Comparison of ENCODE assay signal across 12 cellular contexts in genomic region chr14:100296729-100297128, GRCh38. TPM values are rescaled to one million over a fixed set of nuclear protein-coding genes. Genes with fewer than 3 reads are reported as not detected.
DNase-seq lines count a peak whose midpoint lies in the region; ATAC-seq and TF ChIP-seq lines count a peak whose summit lies in the region.
"Not testable (repeated sequence)": the region's sequence is repeated elsewhere in the genome, so short reads cannot be mapped to it uniquely, and the experiment has no call there.
"Had no signal": no experiment of that assay in that cellular context is flagged by ENCODE, and none has a peak within 500 bp of the region (broad histone marks: within the 10 kb centered on the region; RNA-seq: fewer than 3 reads in every experiment).

No MANE protein-coding gene starts in this region.

- peaks cover 18% of the 10 kb centered on the region for H3K27me3 Mint-ChIP-seq in activated naive CD4-positive, alpha-beta T cell treated with anti-CD3 and anti-CD28 coated beads, Interleukin-2, amount 10 ng/mL, durations not matched to agents 7 days and 5 days

- not testable (repeated sequence) for H3K4me1 Mint-ChIP-seq in activated naive CD4-positive, alpha-beta T cell treated with anti-CD3 and anti-CD28 coated beads, Interleukin-2, amount 10 ng/mL, durations not matched to agents 7 days and 5 days

- not testable (repeated sequence) for ATAC-seq in right cardiac atrium, gastrocnemius medialis

- H3K27me3 ChIP-seq in HL-60 (ENCODE audit: insufficient read depth, poor library complexity, severe bottlenecking); colonic mucosa; right cardiac atrium (ENCODE audit: control insufficient read depth, insufficient read depth); muscle layer of colon (ENCODE audit: control insufficient read depth in 1 of 2, insufficient read depth in 2 of 2, low read length in 2 of 2); gastrocnemius medialis; suprapubic skin: not testable (repeated sequence)

- in situ Hi-C loops in gastrocnemius medialis (cut with MboI; ENCODE audit: low sequenced_read_pairs in 4 of 4), result not testable (repeated sequence)

- not testable (repeated sequence) for TF ChIP-seq EP300 in suprapubic skin (IDR thresholded peaks at IDR 0.05)

- H3K9ac ChIP-seq in colonic mucosa (ENCODE audit: low read depth in 2 of 2, low read length in 2 of 2), result not testable (repeated sequence)
- peak overlapping the region; percentile 50 for H3K9ac ChIP-seq in muscle layer of colon (ENCODE audit: low read length)

- H3K9me3 ChIP-seq in colonic mucosa; right cardiac atrium (ENCODE audit: control insufficient read depth, low read length); muscle layer of colon (ENCODE audit: low read length); gastrocnemius medialis; suprapubic skin: not testable (repeated sequence)

- not testable (repeated sequence) for H3K27ac Mint-ChIP-seq in activated naive CD4-positive, alpha-beta T cell treated with anti-CD3 and anti-CD28 coated beads, Interleukin-2, amount 10 ng/mL, durations not matched to agents 7 days and 5 days

- not testable (repeated sequence) for TF ChIP-seq POLR2A in gastrocnemius medialis (IDR thresholded peaks at IDR 0.05); suprapubic skin (IDR thresholded peaks at IDR 0.05)

- intact Hi-C loops in colonic mucosa (cut with DNase I); right cardiac atrium (cut with DNase I); gastrocnemius medialis (cut with DNase I; ENCODE audit: low total_unique reads): not testable (repeated sequence)

- TF ChIP-seq CTCF in HL-60 (IDR thresholded peaks at IDR 0.05; ENCODE audit: insufficient read depth, low read length); colonic mucosa (IDR thresholded peaks at IDR 0.05); gastrocnemius medialis (IDR thresholded peaks at IDR 0.05 in 4 of 5, conservative IDR thresholded peaks at IDR 0.05 in 1 of 5); suprapubic skin (IDR thresholded peaks at IDR 0.05): not testable (repeated sequence)

- CTCF ChIA-PET in activated naive CD4-positive, alpha-beta T cell treated with anti-CD3 and anti-CD28 coated beads, Interleukin-2, amount 10 ng/mL, durations not matched to agents 7 days and 5 days (lab: Charles Lee), result not testable (repeated sequence)

- not testable (repeated sequence) for DNase-seq in HL-60 (ENCODE audit: low read depth in 1 of 2, low spot score in 1 of 2); colonic mucosa
- DNase-seq in activated naive CD4-positive, alpha-beta T cell treated with anti-CD3 and anti-CD28 coated beads, Interleukin-2, amount 10 ng/mL, durations not matched to agents 7 days and 5 days, result peak; percentile 16
- DNase-seq in right cardiac atrium, result peak in 2 of 3 donors; percentile 48 to 50
- DNase-seq in gastrocnemius medialis, result peak in 1 of 2 donors; percentile 11
- peak; percentile 54 to 57 for DNase-seq in suprapubic skin (ENCODE audit: low spot score in 2 of 2)

- 80% methylated on average over 11 of the region's 11 CpGs for WGBS in right cardiac atrium
- WGBS in suprapubic skin, result 92% methylated on average over 11 of the region's 11 CpGs

- H3K4me1 ChIP-seq in colonic mucosa; right cardiac atrium (ENCODE audit: control insufficient read depth, insufficient read depth, low read length): not testable (repeated sequence)
- H3K4me1 ChIP-seq in muscle layer of colon (ENCODE audit: insufficient read depth, low read length), result peaks cover 28% of the 10 kb centered on the region
- peaks cover 28% of the 10 kb centered on the region in 2 donors for H3K4me1 ChIP-seq in gastrocnemius medialis
- peaks cover 39% of the 10 kb centered on the region for H3K4me1 ChIP-seq in suprapubic skin

- peak overlapping the region; percentile 61 for H3K27ac ChIP-seq in HL-60 (replicated peaks)
- peak overlapping the region; percentile 63 for H3K27ac ChIP-seq in colonic mucosa
- H3K27ac ChIP-seq in right cardiac atrium (ENCODE audit: low read length), result not testable (repeated sequence)
- H3K27ac ChIP-seq in muscle layer of colon (ENCODE audit: low read depth, low read length), result peak overlapping the region; percentile 20
- peak overlapping the region; percentile 78 to 86 (median 83) for H3K27ac ChIP-seq in gastrocnemius medialis
- peak overlapping the region; percentile 80 for H3K27ac ChIP-seq in suprapubic skin

- not testable (repeated sequence) for H3K9me3 Mint-ChIP-seq in activated naive CD4-positive, alpha-beta T cell treated with anti-CD3 and anti-CD28 coated beads, Interleukin-2, amount 10 ng/mL, durations not matched to agents 7 days and 5 days

- H3K36me3 Mint-ChIP-seq in activated naive CD4-positive, alpha-beta T cell treated with anti-CD3 and anti-CD28 coated beads, Interleukin-2, amount 10 ng/mL, durations not matched to agents 7 days and 5 days, result not testable (repeated sequence)

- not testable (repeated sequence) for H3K4me3 Mint-ChIP-seq in activated naive CD4-positive, alpha-beta T cell treated with anti-CD3 and anti-CD28 coated beads, Interleukin-2, amount 10 ng/mL, durations not matched to agents 7 days and 5 days

- H3K4me3 ChIP-seq in HL-60 (replicated peaks; ENCODE audit: insufficient read depth, low read length); colonic mucosa; right cardiac atrium (ENCODE audit: low read length); gastrocnemius medialis: not testable (repeated sequence)
- H3K4me3 ChIP-seq in muscle layer of colon (ENCODE audit: low read depth in 1 of 2, low read length in 2 of 2) (peak overlapping the region in 1 of 2 donors; percentile 60), suprapubic skin (peak overlapping the region; percentile 10)

- not testable (repeated sequence) for H3K36me3 ChIP-seq in colonic mucosa; muscle layer of colon (ENCODE audit: insufficient read depth, low read length); gastrocnemius medialis
- peaks cover 16% of the 10 kb centered on the region for H3K36me3 ChIP-seq in suprapubic skin

RNA-seq across cellular contexts. Expression of gene SLC25A29, which starts 9.5 kb away (rescaled TPM):
- 10 to 100 TPM; 28.6 to 34.8 TPM for total RNA-seq in colonic mucosa
- total RNA-seq in right cardiac atrium, result 10 to 100 TPM; 22.9 to 41.1 (median 23.9) TPM
- 20.9 TPM for polyA plus RNA-seq in right cardiac atrium
- 10 to 100 TPM in 2 of 4 donors, 1 to 10 TPM in 2; 9.0 to 17.4 (median 13.4) TPM for total RNA-seq in gastrocnemius medialis
- 100 to 1,000 TPM in 3 of 4 donors, 10 to 100 TPM in 1; 88.1 to 254 (median 120) TPM for total RNA-seq in suprapubic skin

RNA-seq across cellular contexts. Expression of gene SLC25A47, which starts 26.4 kb away (rescaled TPM):
- total RNA-seq in colonic mucosa (not detected), right cardiac atrium (not detected), gastrocnemius medialis (1 to 10 TPM in 1 of 4 donors, under 1 TPM in 1, not detected in 2; 0.46 to 1.3 TPM), suprapubic skin (1 to 10 TPM in 1 of 4 donors, under 1 TPM in 1, not detected in 2; 0.30 to 1.4 TPM)
- not detected for polyA plus RNA-seq in right cardiac atrium
- total RNA-seq: activated CD4-positive, alpha-beta T cell treated with anti-CD3 and anti-CD28 coated beads for 36 hours; CD4-positive, alpha-beta memory T cell; NCI-H460; SJCRH30; urinary bladder had no signal
- polyA plus RNA-seq: CD4-positive, alpha-beta memory T cell had no signal

RNA-seq across cellular contexts. Expression of gene YY1, which starts 57.8 kb away (rescaled TPM):
- total RNA-seq in colonic mucosa, result 10 to 100 TPM; 73.2 to 90.4 TPM
- total RNA-seq in right cardiac atrium, result 10 to 100 TPM; 45.4 to 47.4 (median 46.3) TPM
- 28.8 TPM for polyA plus RNA-seq in right cardiac atrium
- total RNA-seq in gastrocnemius medialis, result 10 to 100 TPM; 39.3 to 48.7 (median 43.7) TPM
- total RNA-seq in suprapubic skin, result 10 to 100 TPM; 42.1 to 56.3 (median 48.9) TPM
